In genomic region chr11:119756169-119756568, GRCh38 we compare ENCODE assay signal across 15 cellular contexts. TPM values are rescaled to one million over a fixed set of nuclear protein-coding genes. Genes with fewer than 3 reads are reported as not detected.
DNase-seq lines count a peak whose midpoint lies in the region; ATAC-seq, FAIRE-seq and TF ChIP-seq lines count a peak whose summit lies in the region.
"Had no signal": no experiment of that assay in that cellular context is flagged by ENCODE, and none has a peak within 500 bp of the region (broad histone marks: within the 10 kb centered on the region; RNA-seq: fewer than 3 reads in every experiment).

No MANE protein-coding gene starts in this region.

- POLR2A ChIA-PET in GM12878 (lab: Charles Lee): no interaction called here
- POLR2A ChIA-PET in naive thymus-derived CD4-positive, alpha-beta T cell (lab: Charles Lee): no interaction called here

- H3K4me2 ChIP-seq in GM12878 (ENCODE audit: control insufficient read depth, insufficient read depth): peak overlapping the region; percentile 17; the same call in 1 of the 2 replicates
- H3K4me2 ChIP-seq: BLaER1 had no signal

- H3K36me3 ChIP-seq in GM12878 (ENCODE audit: control insufficient read depth in 2 of 2, insufficient read depth in 2 of 2, low read length in 1 of 2): no peaks in the 10 kb centered on the region
- H3K36me3 ChIP-seq in naive thymus-derived CD4-positive, alpha-beta T cell (ENCODE audit: control insufficient read depth in 2 of 3, insufficient read depth in 3 of 3, low read length in 3 of 3): no peaks in the 10 kb centered on the region
- H3K36me3 ChIP-seq: BLaER1, HAP-1 had no signal

- ATAC-seq in GM12878 (no peak), memory B cell (ENCODE audit: low read depth) (no peak), GM18502 (IDR thresholded peaks at IDR 0.05; ENCODE audit: poor library complexity, unreplicated experiment) (no peak)
- no peak for ATAC-seq in naive thymus-derived CD4-positive, alpha-beta T cell

- peak overlapping the region; percentile 45 for H3K27ac Mint-ChIP-seq in memory B cell
- H3K27ac Mint-ChIP-seq in naive thymus-derived CD4-positive, alpha-beta T cell: no peak overlapping the region
- H3K27ac Mint-ChIP-seq: HFFc6 had no signal

- FAIRE-seq in GM12878 (lab: Jason Lieb, UNC): no peak
- FAIRE-seq: H1 had no signal

- no peak overlapping the region for H3K4me3 Mint-ChIP-seq in memory B cell
- no peak overlapping the region for H3K4me3 Mint-ChIP-seq in naive thymus-derived CD4-positive, alpha-beta T cell
- H3K4me3 Mint-ChIP-seq: CD8-positive, alpha-beta memory T cell; HFFc6 had no signal

- no peak for TF ChIP-seq EP300 in GM12878 (IDR thresholded peaks at IDR 0.05; ENCODE audit: borderline replicate concordance in 1 of 2, control insufficient read depth in 1 of 2, low read depth in 2 of 2, low read length in 2 of 2)

- CTCF ChIA-PET in GM12878 (lab: Yijun Ruan, JAX): interaction anchor here (0.5 to 2.0 kb wide), 5 partner anchors 13 to 82 kb away, joined by 3 to 8 read pairs (median 4); partner anchors contain the start of gene NECTIN1
- CTCF ChIA-PET in naive thymus-derived CD4-positive, alpha-beta T cell (lab: Charles Lee): interaction anchor here (0.9 kb wide), 1 partner anchor 115 kb away, joined by 3 read pairs; no protein-coding TSS in a partner anchor

- no peak for TF ChIP-seq RAD21 in GM12878 (IDR thresholded peaks at IDR 0.05; ENCODE audit: insufficient read depth, low read depth, low read length)

- in situ Hi-C loops in GM12878 (cut with MboI): no loop called here

- H3K79me2 ChIP-seq in GM12878 (ENCODE audit: control insufficient read depth, insufficient read depth, low read length): peaks cover 32% of the 10 kb centered on the region

- no peaks in the 10 kb centered on the region for H3K27me3 ChIP-seq in GM12878 (replicated peaks in 1 of 2; ENCODE audit: control insufficient read depth in 2 of 2, insufficient read depth in 2 of 2, low read length in 1 of 2)
- no peaks in the 10 kb centered on the region for H3K27me3 ChIP-seq in naive thymus-derived CD4-positive, alpha-beta T cell (ENCODE audit: control insufficient read depth in 2 of 2, insufficient read depth in 2 of 2, low read length in 2 of 2)
- H3K27me3 ChIP-seq: BLaER1 had no signal

- TF ChIP-seq CTCF in GM12878 (IDR thresholded peaks at IDR 0.05 in 2 of 3, conservative IDR thresholded peaks at IDR 0.05 in 1 of 3; ENCODE audit: control insufficient read depth in 2 of 3, extremely low read depth in 1 of 3, insufficient read depth in 1 of 3, low read depth in 3 of 3, low read length in 3 of 3): no peak

- H3K4me1 ChIP-seq in GM12878 (ENCODE audit: control insufficient read depth, insufficient read depth, low read length): peaks cover 25% of the 10 kb centered on the region
- H3K4me1 ChIP-seq in naive thymus-derived CD4-positive, alpha-beta T cell (ENCODE audit: control insufficient read depth in 2 of 2, insufficient read depth in 2 of 2, low read length in 2 of 2): peaks cover 0 to 4% of the 10 kb centered on the region in 2 donors
- H3K4me1 ChIP-seq: HAP-1 had no signal

- no peak overlapping the region for H3K4me3 ChIP-seq in GM12878
- H3K4me3 ChIP-seq in naive thymus-derived CD4-positive, alpha-beta T cell (ENCODE audit: low read length): no peak overlapping the region
- H3K4me3 ChIP-seq: BLaER1, HAP-1 had no signal

- intact Hi-C loops in GM12878 (cut with micrococcal nuclease; ENCODE audit: unreplicated experiment) (no loop called here), posterior vena cava (cut with DNase I) (no loop called here)
- intact Hi-C loops in naive thymus-derived CD4-positive, alpha-beta T cell (cut with micrococcal nuclease): no loop called here

- peaks cover 15% of the 10 kb centered on the region for H3K4me1 Mint-ChIP-seq in memory B cell
- H3K4me1 Mint-ChIP-seq in naive thymus-derived CD4-positive, alpha-beta T cell: peaks cover 0 to 12% (median 6%) of the 10 kb centered on the region in 7 donors

- BruUV-seq in GM12878 (replicated peaks; lab: Mats Ljungman, UMichigan): no TSS peak

- H3K27me3 Mint-ChIP-seq in memory B cell: peaks cover 4% of the 10 kb centered on the region
- peaks cover 17 to 38% (median 19%) of the 10 kb centered on the region in 5 donors for H3K27me3 Mint-ChIP-seq in naive thymus-derived CD4-positive, alpha-beta T cell

- H3K9me3 Mint-ChIP-seq in memory B cell: no peaks in the 10 kb centered on the region
- no peaks in the 10 kb centered on the region for H3K9me3 Mint-ChIP-seq in naive thymus-derived CD4-positive, alpha-beta T cell
- H3K9me3 Mint-ChIP-seq: CD8-positive, alpha-beta memory T cell; HFFc6 had no signal

- no peaks in the 10 kb centered on the region for H3K36me3 Mint-ChIP-seq in memory B cell
- H3K36me3 Mint-ChIP-seq in naive thymus-derived CD4-positive, alpha-beta T cell: no peaks in the 10 kb centered on the region
- H3K36me3 Mint-ChIP-seq: CD8-positive, alpha-beta memory T cell had no signal

- DNase-seq in activated effector memory CD4-positive, alpha-beta T cell treated with anti-CD3 and anti-CD28 coated beads, Interleukin-2, amount 50 U/mL, for 16 hours: peak; percentile 44
- DNase-seq in activated effector memory CD4-positive, alpha-beta T cell treated with Interleukin-2 at 50 U/mL for 16 hours: no peak
- DNase-seq in GM12878 (ENCODE audit: low read depth, low spot score) (no peak), memory B cell (ENCODE audit: low spot score in 2 of 2) (no peak), posterior vena cava (ENCODE audit: low spot score) (peak; percentile 24), NCI-H1105 (lab: John Stamatoyannopoulos, UW) (no peak)
- DNase-seq in naive thymus-derived CD4-positive, alpha-beta T cell: no peak
- DNase-seq: CD8-positive, alpha-beta memory T cell; DMS79; HFFc6 had no signal

- H3K27ac ChIP-seq in GM12878 (ENCODE audit: control insufficient read depth, insufficient read depth): no peak overlapping the region
- no peak overlapping the region for H3K27ac ChIP-seq in naive thymus-derived CD4-positive, alpha-beta T cell (ENCODE audit: low read depth, low read length)
- H3K27ac ChIP-seq: 22Rv1, BLaER1 had no signal

- no peaks in the 10 kb centered on the region for H3K9me3 ChIP-seq in GM12878 (replicated peaks; ENCODE audit: control insufficient read depth, insufficient read depth, low read length)
- H3K9me3 ChIP-seq in naive thymus-derived CD4-positive, alpha-beta T cell (ENCODE audit: control insufficient read depth in 2 of 3, low read length in 3 of 3): no peaks in the 10 kb centered on the region
- H3K9me3 ChIP-seq: BLaER1, HAP-1 had no signal

- RAD21 ChIA-PET in GM12878 (lab: Charles Lee; ENCODE audit: unreplicated experiment): interaction anchor here (1.3 to 1.9 kb wide), 2 partner anchors 27 to 83 kb away, joined by 3 to 8 read pairs; partner anchors contain the start of gene NECTIN1

- H2AFZ ChIP-seq in GM12878 (ENCODE audit: control insufficient read depth, low read depth, low read length): no peak overlapping the region

- TF ChIP-seq POLR2A in GM12878 (IDR thresholded peaks at IDR 0.05; ENCODE audit: low read depth, low read length): no peak

- no peak overlapping the region for H3K9ac ChIP-seq in GM12878 (ENCODE audit: control insufficient read depth, insufficient read depth, low read length)
- H3K9ac ChIP-seq: BLaER1 had no signal

- SMC1A ChIA-PET in GM12878 (lab: Charles Lee; ENCODE audit: uncharacterized antibody, unreplicated experiment): interaction anchor here (1.2 to 2.4 kb wide), 3 partner anchors 10 to 571 kb away, joined by 3 to 5 read pairs (median 4); partner anchors contain the start of gene NECTIN1

- H4K20me1 ChIP-seq in GM12878 (ENCODE audit: control insufficient read depth, insufficient read depth): no peaks in the 10 kb centered on the region
- H4K20me1 ChIP-seq: BLaER1 had no signal

- 55% methylated on average over 4 of the region's 4 CpGs for WGBS in GM12878 (ENCODE audit: insufficient coverage, insufficient replicate concordance, low lambda C conversion rate, missing lambda C conversion rate)

TF ChIP-seq in GM12878, 131 proteins besides CTCF, POLR2A, EP300 and RAD21:
- TF ChIP-seq STAT1 (conservative IDR thresholded peaks at IDR 0.05): no peak
- no peak for TF ChIP-seq CBFB (IDR thresholded peaks at IDR 0.05; ENCODE audit: low read depth)
- no peak for TF ChIP-seq LARP7 (IDR thresholded peaks at IDR 0.05)
- no peak for TF ChIP-seq ZSCAN29 (IDR thresholded peaks at IDR 0.05)

RNA-seq across cellular contexts. Expression of gene NECTIN1, which starts 27.2 kb away (rescaled TPM):
- total RNA-seq in GM12878 (2013; cell fraction: nucleolus; rRNA removed): 28.9 and 37.4 TPM in 2 replicates
- total RNA-seq in GM12878 (2014; rRNA removed): 2.3 and 2.4 TPM in 2 replicates
- 1.4 and 2.4 TPM in 2 replicates for total RNA-seq in GM12878 (2014; rRNA removed; fragmentation: Illumina TruSeq; extraction: Trizol)
- 7.5 and 8.7 TPM in 2 replicates for total RNA-seq in GM12878 (2021)
- 6.9 TPM for polyA plus RNA-seq in GM12878 (2011; ENCODE audit: low read depth)
- polyA plus RNA-seq in GM12878 (2011; rRNA removed): 3.8 and 9.2 TPM in 2 replicates
- polyA plus RNA-seq in GM12878 (2011; cell fraction: cytosol; rRNA removed): 10.4 and 13.9 TPM in 2 replicates
- polyA plus RNA-seq in GM12878 (2011; cell fraction: nucleus; rRNA removed): 13.1 and 14.9 TPM in 2 replicates
- polyA plus RNA-seq in GM12878 (2012): 16.1 and 16.9 TPM in 2 replicates
- polyA plus RNA-seq in GM12878 (2014; fragmentation: Illumina TruSeq; extraction: Trizol): 2.3 and 4.5 TPM in 2 replicates
- polyA plus RNA-seq in GM12878 (2014; fragmentation: Nextera tagmentation; extraction: Ambion mirVana): 1 to 10 TPM; 1.4 to 1.5 TPM
- 2.9 and 4.1 TPM in 2 replicates for polyA plus RNA-seq in GM12878 (2014; rRNA removed)
- polyA plus RNA-seq in GM12878 (2016; fragmentation: Nextera tagmentation; extraction: Ambion mirVana): 1 to 10 TPM in 1 of 2 experiments, under 1 TPM in 1; 0.97 to 1.4 TPM
- polyA minus RNA-seq in GM12878 (2011; rRNA and poly(A)+ RNA removed): 15.3 and 21.6 TPM in 2 replicates
- 12.3 and 12.7 TPM in 2 replicates for polyA minus RNA-seq in GM12878 (2011; cell fraction: cytosol; rRNA and poly(A)+ RNA removed)
- 11.2 and 13.6 TPM in 2 replicates for polyA minus RNA-seq in GM12878 (2011; cell fraction: nucleus; rRNA and poly(A)+ RNA removed)
- 10 to 100 TPM; 10.6 to 11.4 TPM for total RNA-seq in posterior vena cava
- total RNA-seq in naive thymus-derived CD4-positive, alpha-beta T cell: 1 to 10 TPM in 4 of 5 experiments, under 1 TPM in 1; 0.87 to 4.2 (median 2.4) TPM
- 1 to 10 TPM in 1 of 2 donors, under 1 TPM in 1; 0.30 to 1.1 TPM for polyA plus RNA-seq in naive thymus-derived CD4-positive, alpha-beta T cell

Comparison
In these comparisons a context has a peak if more than half of its experiments do, and no peak if none do; other contexts are left out.
1. DNase-seq: peak in activated effector memory CD4-positive, alpha-beta T cell treated with anti-CD3 and anti-CD28 coated beads, Interleukin-2, amount 50 U/mL, for 16 hours (single experiment) and posterior vena cava (single experiment); none in activated effector memory CD4-positive, alpha-beta T cell treated with Interleukin-2 at 50 U/mL for 16 hours (single experiment), GM12878 (single experiment), memory B cell (0 of 2), NCI-H1105 (single experiment) and naive thymus-derived CD4-positive, alpha-beta T cell (0 of 9).